In genomic region chr1:154886281-154887036, GRCh38 we compare ENCODE assay signal across 1 cellular context.
TF ChIP-seq lines count a peak whose summit lies in the region.

No MANE protein-coding gene starts in this region.

TF ChIP-seq in K562, 482 proteins besides CTCF, POLR2A, EP300 and RAD21 (continued from another document and continues in another):
- no peak for TF ChIP-seq GTF3C2 (IDR thresholded peaks at IDR 0.05; ENCODE audit: borderline replicate concordance, extremely low read depth, insufficient read length)
- TF ChIP-seq RBFOX2 (IDR thresholded peaks at IDR 0.05; ENCODE audit: low read depth, low read length): no peak
- TF ChIP-seq FOXP1 (CRISPR knock-in tag; IDR thresholded peaks at IDR 0.05): no peak
- peak; percentile 56; the same call in 1 of the 2 replicates for TF ChIP-seq STAT5A (IDR thresholded peaks at IDR 0.05; ENCODE audit: borderline replicate concordance, low read length)
- TF ChIP-seq NFXL1 (CRISPR knock-in tag; IDR thresholded peaks at IDR 0.05): no peak
- no peak for TF ChIP-seq HMGXB4 (CRISPR knock-in tag; IDR thresholded peaks at IDR 0.05)
- no peak for TF ChIP-seq ZSCAN29 (IDR thresholded peaks at IDR 0.05)
- 0 out of 2 replicates have a peak, but pooled peaks have one; percentile 15 for TF ChIP-seq ZNF24 (IDR thresholded peaks at IDR 0.05)
- TF ChIP-seq MEF2A (IDR thresholded peaks at IDR 0.05; ENCODE audit: control insufficient read depth, low read depth, low read length): no peak
- TF ChIP-seq ZBTB1 (CRISPR knock-in tag; IDR thresholded peaks at IDR 0.05; ENCODE audit: borderline replicate concordance, low read depth): no peak
- TF ChIP-seq ARID3A (IDR thresholded peaks at IDR 0.05; ENCODE audit: borderline replicate concordance, low read depth, low read length): 0 out of 2 replicates have a peak, but pooled peaks have one; percentile 38
- no peak for TF ChIP-seq LARP7 (IDR thresholded peaks at IDR 0.05)
- no peak for TF ChIP-seq KLF1 (tag; IDR thresholded peaks at IDR 0.05)
- 0 out of 2 replicates have a peak, but pooled peaks have one; percentile 6 for TF ChIP-seq GATAD2B (IDR thresholded peaks at IDR 0.05; ENCODE audit: borderline replicate concordance)
- no peak for TF ChIP-seq ZNF77 (CRISPR knock-in tag; IDR thresholded peaks at IDR 0.05)
- TF ChIP-seq EP400 (IDR thresholded peaks at IDR 0.05): peak; percentile 33; the same call in 1 of the 2 replicates
- no peak for TF ChIP-seq ZNF644 (tag; IDR thresholded peaks at IDR 0.05; ENCODE audit: low read depth)
- no peak for TF ChIP-seq ARID2 (IDR thresholded peaks at IDR 0.05)
- peak; percentile 65 for TF ChIP-seq TAL1 (IDR thresholded peaks at IDR 0.05)
- TF ChIP-seq ETV6 (IDR thresholded peaks at IDR 0.05; ENCODE audit: borderline replicate concordance in 1 of 2, low read depth in 2 of 2, low read length in 1 of 2): peak; percentile 85 to 90
- TF ChIP-seq ETV6 (CRISPR knock-in tag; IDR thresholded peaks at IDR 0.05; ENCODE audit: borderline replicate concordance): no peak
- TF ChIP-seq ZBTB33 (CRISPR knock-in tag; IDR thresholded peaks at IDR 0.05): no peak
- no peak for TF ChIP-seq ZBTB11 (CRISPR knock-in tag; IDR thresholded peaks at IDR 0.05)
- TF ChIP-seq SMAD4 (CRISPR knock-in tag; conservative IDR thresholded peaks at IDR 0.05): peak; percentile 22; the same call in 1 of the 2 replicates
- no peak for TF ChIP-seq ZNF655 (CRISPR knock-in tag; IDR thresholded peaks at IDR 0.05)
- peak; percentile 58; the same call in 1 of the 2 replicates for TF ChIP-seq ETV1 (tag; conservative IDR thresholded peaks at IDR 0.05; ENCODE audit: low read depth)
- no peak for TF ChIP-seq GATAD2A (IDR thresholded peaks at IDR 0.05)
- TF ChIP-seq SP2 (IDR thresholded peaks at IDR 0.05; ENCODE audit: extremely low read depth, low read depth, low read length, poor library complexity, severe bottlenecking): no peak
- TF ChIP-seq XRCC3 (IDR thresholded peaks at IDR 0.05): no peak
- no peak for TF ChIP-seq ZFP91 (CRISPR knock-in tag; IDR thresholded peaks at IDR 0.05)
- no peak for TF ChIP-seq ASH1L (IDR thresholded peaks at IDR 0.05; ENCODE audit: borderline replicate concordance, low read depth, partially characterized antibody)
- peak; percentile 42; the same call in 1 of the 2 replicates for TF ChIP-seq CREM (IDR thresholded peaks at IDR 0.05; ENCODE audit: low read depth)
- no peak for TF ChIP-seq SP1 (CRISPR knock-in tag; IDR thresholded peaks at IDR 0.05)
- TF ChIP-seq USF2 (CRISPR knock-in tag; IDR thresholded peaks at IDR 0.05): no peak
- no peak for TF ChIP-seq ZNF12 (CRISPR knock-in tag; IDR thresholded peaks at IDR 0.05)
- TF ChIP-seq SREBF2 (CRISPR knock-in tag; IDR thresholded peaks at IDR 0.05): no peak
- no peak for TF ChIP-seq REST (CRISPR knock-in tag; IDR thresholded peaks at IDR 0.05; ENCODE audit: low read depth)
- TF ChIP-seq ZNF133 (CRISPR knock-in tag; IDR thresholded peaks at IDR 0.05): no peak
- TF ChIP-seq ZNF695 (CRISPR knock-in tag; IDR thresholded peaks at IDR 0.05): no peak
- TF ChIP-seq SMAD3 (CRISPR knock-in tag; conservative IDR thresholded peaks at IDR 0.05): no peak
- TF ChIP-seq CREB1 (IDR thresholded peaks at IDR 0.05): no peak
- TF ChIP-seq CREB1 (CRISPR knock-in tag; IDR thresholded peaks at IDR 0.05): no peak
- TF ChIP-seq FOXM1 (IDR thresholded peaks at IDR 0.05; ENCODE audit: low read depth): peak; percentile 53; the same call in 1 of the 2 replicates
- no peak for TF ChIP-seq FOXM1 (CRISPR knock-in tag; IDR thresholded peaks at IDR 0.05; ENCODE audit: low read depth)
